Comparison of ENCODE assay signal across 19 cellular contexts in genomic region chr2:45003586-45004568, GRCh38. TPM values are rescaled to one million over a fixed set of nuclear protein-coding genes. Genes with fewer than 3 reads are reported as not detected.
DNase-seq lines count a peak whose midpoint lies in the region; FAIRE-seq and TF ChIP-seq lines count a peak whose summit lies in the region.
"Had no signal": no experiment of that assay in that cellular context is flagged by ENCODE, and none has a peak within 500 bp of the region (broad histone marks: within the 10 kb centered on the region; RNA-seq: fewer than 3 reads in every experiment).

No MANE protein-coding gene starts in this region.

- dilution Hi-C loops in keratinocyte (cut with MboI; ENCODE audit: extremely low pct_ligation_motif_present, low sequenced_read_pairs) = no loop called here

- no peak overlapping the region for H3K9ac ChIP-seq in astrocyte (ENCODE audit: low read length)
- no peak overlapping the region for H3K9ac ChIP-seq in keratinocyte (ENCODE audit: control insufficient read depth, extremely low read depth, insufficient read depth, low read length)

- H3K4me1 ChIP-seq in astrocyte (ENCODE audit: insufficient read depth, low read length) = peaks cover 13% of the 10 kb centered on the region
- H3K4me1 ChIP-seq in keratinocyte (ENCODE audit: control insufficient read depth, extremely low read depth, insufficient read depth, low read length) = peaks cover 2% of the 10 kb centered on the region
- H3K4me1 ChIP-seq in transverse colon = peaks cover 14 to 39% (median 29%) of the 10 kb centered on the region in 4 donors
- H3K4me1 ChIP-seq: foreskin keratinocyte had no signal

- H2AFZ ChIP-seq in astrocyte (ENCODE audit: low read depth, low read length) (peak overlapping the region; percentile 79), keratinocyte (ENCODE audit: control insufficient read depth, low read length) (no peak overlapping the region)

- peak; percentile 67 for DNase-seq in H7
- no peak for DNase-seq in astrocyte (ENCODE audit: low read depth)
- DNase-seq in keratinocyte (ENCODE audit: low read depth, low spot score) = no peak
- DNase-seq in retina = peak; percentile 63
- no peak for DNase-seq in NCI-H1417 treated with DMSO at 0.1 percent for 48 hours (lab: John Stamatoyannopoulos, UW)
- no peak for DNase-seq in GM03348 (ENCODE audit: low spot score)
- no peak for DNase-seq in D721Med (ENCODE audit: insufficient read length, low spot score)
- no peak for DNase-seq in transverse colon
- DNase-seq: activated CD4-positive, alpha-beta memory T cell treated with anti-CD3 and anti-CD28 coated beads, Interleukin-2, amount 10 ng/mL, durations not matched to agents 7 days and 5 days; activated naive CD4-positive, alpha-beta T cell; colonic mucosa; foreskin keratinocyte; kidney glomerular epithelial cell; NCI-H1436; NCI-H524 treated with DMSO at 0.1 percent for 48 hours; pancreas; Peyer's patch had no signal

- peaks cover 16% of the 10 kb centered on the region for H3K36me3 Mint-ChIP-seq in astrocyte (ENCODE audit: low read depth, unreplicated experiment)

- H3K4me2 ChIP-seq in astrocyte (ENCODE audit: low read length) = peak overlapping the region; percentile 81
- peak overlapping the region; percentile 48 for H3K4me2 ChIP-seq in keratinocyte (ENCODE audit: control insufficient read depth, extremely low read depth, insufficient read depth, low read depth, low read length)

- H3K9me3 ChIP-seq in astrocyte (ENCODE audit: insufficient read depth, low read depth, low read length) (peaks cover 11% of the 10 kb centered on the region), keratinocyte (ENCODE audit: control insufficient read depth, low read depth, low read length) (no peaks in the 10 kb centered on the region), transverse colon (no peaks in the 10 kb centered on the region)
- H3K9me3 ChIP-seq: colonic mucosa, pancreas, Peyer's patch had no signal

- no peak for TF ChIP-seq CTCF in astrocyte (IDR thresholded peaks at IDR 0.05; ENCODE audit: insufficient read depth, low read depth, low read length)
- TF ChIP-seq CTCF in keratinocyte (optimal IDR thresholded peaks at IDR 0.05 in 1 of 3, IDR thresholded peaks at IDR 0.05 in 1 of 3, conservative IDR thresholded peaks at IDR 0.05 in 1 of 3; ENCODE audit: extremely low read depth in 1 of 3, insufficient read depth in 2 of 3, low read length in 3 of 3) = no peak
- no peak for TF ChIP-seq CTCF in D721Med (IDR thresholded peaks at IDR 0.05; ENCODE audit: insufficient read depth, missing control alignments)
- TF ChIP-seq CTCF in transverse colon (IDR thresholded peaks at IDR 0.05) = no peak

- no peaks in the 10 kb centered on the region for H3K79me2 ChIP-seq in astrocyte (ENCODE audit: insufficient read depth, low read length)
- H3K79me2 ChIP-seq in keratinocyte (ENCODE audit: control insufficient read depth, insufficient read depth, low read length) = no peaks in the 10 kb centered on the region

- peak overlapping the region; percentile 18 for H3K27ac Mint-ChIP-seq in astrocyte (ENCODE audit: unreplicated experiment)
- H3K27ac Mint-ChIP-seq: activated CD4-positive, alpha-beta memory T cell treated with anti-CD3 and anti-CD28 coated beads, Interleukin-2, amount 10 ng/mL, durations not matched to agents 7 days and 5 days had no signal

- peaks cover 10% of the 10 kb centered on the region for H3K9me3 Mint-ChIP-seq in astrocyte (ENCODE audit: unreplicated experiment)
- H3K9me3 Mint-ChIP-seq: activated CD4-positive, alpha-beta memory T cell treated with anti-CD3 and anti-CD28 coated beads, Interleukin-2, amount 10 ng/mL, durations not matched to agents 7 days and 5 days had no signal

- TF ChIP-seq EP300 in transverse colon (IDR thresholded peaks at IDR 0.05; ENCODE audit: low read depth) = no peak

- in situ Hi-C loops in transverse colon (cut with MboI; ENCODE audit: low pct_ligation_motif_present in 1 of 4, low pct_unique_long_range_greater_than_20kb in 1 of 4, low sequenced_read_pairs in 3 of 4) = no loop called here

- H3K27ac ChIP-seq in astrocyte (ENCODE audit: low read depth, low read length) (no peak overlapping the region), keratinocyte (ENCODE audit: control insufficient read depth, insufficient read depth, low read length) (no peak overlapping the region), transverse colon (no peak overlapping the region)
- H3K27ac ChIP-seq: colonic mucosa, foreskin keratinocyte, pancreas, Peyer's patch had no signal

- peaks cover 11% of the 10 kb centered on the region for H3K4me1 Mint-ChIP-seq in astrocyte (ENCODE audit: low read depth, unreplicated experiment)

- 10 to 23% methylated on average over 4 to 39 of the region's 44 CpGs for WGBS in transverse colon (ENCODE audit: low coverage in 1 of 2), 2 donors

- H3K4me3 ChIP-seq in H7 (ENCODE audit: insufficient read depth, low read depth, low read length) = peak overlapping the region; percentile 12; the same call in 1 of the 2 replicates
- no peak overlapping the region for H3K4me3 ChIP-seq in astrocyte (ENCODE audit: insufficient read depth, low read depth, low read length)
- H3K4me3 ChIP-seq in keratinocyte (ENCODE audit: control insufficient read depth in 2 of 3, extremely low read depth in 1 of 3, insufficient read depth in 2 of 3, low read depth in 1 of 3, low read length in 3 of 3) = peak overlapping the region in 1 of 3 experiments; percentile 27
- peak overlapping the region in 2 of 4 donors; percentile 6 to 37 for H3K4me3 ChIP-seq in transverse colon
- H3K4me3 ChIP-seq: colonic mucosa had no signal

- peaks cover 81% of the 10 kb centered on the region for H3K27me3 Mint-ChIP-seq in astrocyte (ENCODE audit: low read depth, unreplicated experiment)

- H3K9me1 ChIP-seq in keratinocyte (ENCODE audit: control insufficient read depth, extremely low read depth, insufficient read depth, low read length) = no peaks in the 10 kb centered on the region

- H4K20me1 ChIP-seq in astrocyte (ENCODE audit: insufficient read depth, low read length) = peaks cover 8% of the 10 kb centered on the region
- no peaks in the 10 kb centered on the region for H4K20me1 ChIP-seq in keratinocyte (ENCODE audit: control insufficient read depth, extremely low read depth, insufficient read depth, low read length)

- peaks cover 100% of the 10 kb centered on the region for H3K27me3 ChIP-seq in H7 (ENCODE audit: control insufficient read depth, insufficient read depth, low read length)
- peaks cover 98% of the 10 kb centered on the region for H3K27me3 ChIP-seq in astrocyte (ENCODE audit: insufficient read depth, low read length)
- H3K27me3 ChIP-seq in keratinocyte (ENCODE audit: control insufficient read depth, extremely low read depth, insufficient read depth, low read length) = peaks cover 99% of the 10 kb centered on the region
- peaks cover 100% of the 10 kb centered on the region for H3K27me3 ChIP-seq in transverse colon

- H3K4me3 Mint-ChIP-seq in astrocyte (ENCODE audit: unreplicated experiment) = peak overlapping the region; percentile 62
- H3K4me3 Mint-ChIP-seq: activated CD4-positive, alpha-beta memory T cell treated with anti-CD3 and anti-CD28 coated beads, Interleukin-2, amount 10 ng/mL, durations not matched to agents 7 days and 5 days had no signal

- TF ChIP-seq POLR2A in transverse colon (IDR thresholded peaks at IDR 0.05) = no peak

- H3K36me3 ChIP-seq in H7 (replicated peaks; ENCODE audit: control insufficient read depth, insufficient read depth, low read length) (no peaks in the 10 kb centered on the region), astrocyte (ENCODE audit: insufficient read depth, low read length) (no peaks in the 10 kb centered on the region), keratinocyte (ENCODE audit: control insufficient read depth in 2 of 2, extremely low read depth in 1 of 2, insufficient read depth in 2 of 2, low read length in 2 of 2) (no peaks in the 10 kb centered on the region), transverse colon (no peaks in the 10 kb centered on the region)
- H3K36me3 ChIP-seq: colonic mucosa, pancreas, Peyer's patch had no signal

- no peak for FAIRE-seq in astrocyte (lab: Jason Lieb, UNC)
- no peak for FAIRE-seq in keratinocyte (lab: Jason Lieb, UNC)
- no peak for FAIRE-seq in D721Med (lab: Jason Lieb, UNC)
- FAIRE-seq: GM18507, pancreas had no signal

- intact Hi-C loops in transverse colon (cut with DNase I; ENCODE audit: low total_unique reads) = no loop called here

RNA-seq across cellular contexts. Expression of gene SIX2, which starts 5.4 kb away (rescaled TPM):
- total RNA-seq in H7 (2014; rRNA removed; shearing (Covaris generic)) = 0.07 and 0.80 TPM in 2 replicates
- total RNA-seq in astrocyte (7.4 and 10.1 TPM in 2 replicates), transverse colon (under 1 TPM in 2 of 4 donors, not detected in 2; 0.14 to 0.32 TPM)
- not detected in 3 replicates for polyA plus RNA-seq in keratinocyte
- polyA plus RNA-seq in keratinocyte (2011; ENCODE audit: low read depth) = not detected
- 0.02 and 0.03 TPM in 2 replicates for polyA plus RNA-seq in keratinocyte (2011; cell fraction: cytosol; rRNA removed)
- polyA plus RNA-seq in keratinocyte (2011; cell fraction: nucleus; rRNA removed) = not detected in 2 replicates
- polyA plus RNA-seq in keratinocyte (2012; ENCODE audit: low replicate concordance) = not detected in 2 replicates
- polyA minus RNA-seq in keratinocyte = not detected in 3 replicates
- not detected for polyA minus RNA-seq in keratinocyte (2011; cell fraction: cytosol; rRNA and poly(A)+ RNA removed)
- polyA minus RNA-seq in keratinocyte (2011; cell fraction: nucleus; rRNA and poly(A)+ RNA removed) = 0.32 TPM in 1 of 2 replicates, not detected in the other
- total RNA-seq: activated CD4-positive, alpha-beta memory T cell treated with anti-CD3 and anti-CD28 coated beads, Interleukin-2, amount 10 ng/mL, durations not matched to agents 7 days and 5 days; foreskin keratinocyte; Peyer's patch had no signal
- polyA plus RNA-seq: CD14-positive monocyte, foreskin keratinocyte had no signal

Comparison
In these comparisons a context has a peak if more than half of its experiments do, and no peak if none do; other contexts are left out.
1. DNase-seq: peak in H7 (single experiment) and retina (single experiment); none in astrocyte (single experiment), keratinocyte (single experiment), NCI-H1417 treated with DMSO at 0.1 percent for 48 hours (single experiment), GM03348 (single experiment), D721Med (single experiment) and transverse colon (single experiment).